In the genomic region with DNA sequence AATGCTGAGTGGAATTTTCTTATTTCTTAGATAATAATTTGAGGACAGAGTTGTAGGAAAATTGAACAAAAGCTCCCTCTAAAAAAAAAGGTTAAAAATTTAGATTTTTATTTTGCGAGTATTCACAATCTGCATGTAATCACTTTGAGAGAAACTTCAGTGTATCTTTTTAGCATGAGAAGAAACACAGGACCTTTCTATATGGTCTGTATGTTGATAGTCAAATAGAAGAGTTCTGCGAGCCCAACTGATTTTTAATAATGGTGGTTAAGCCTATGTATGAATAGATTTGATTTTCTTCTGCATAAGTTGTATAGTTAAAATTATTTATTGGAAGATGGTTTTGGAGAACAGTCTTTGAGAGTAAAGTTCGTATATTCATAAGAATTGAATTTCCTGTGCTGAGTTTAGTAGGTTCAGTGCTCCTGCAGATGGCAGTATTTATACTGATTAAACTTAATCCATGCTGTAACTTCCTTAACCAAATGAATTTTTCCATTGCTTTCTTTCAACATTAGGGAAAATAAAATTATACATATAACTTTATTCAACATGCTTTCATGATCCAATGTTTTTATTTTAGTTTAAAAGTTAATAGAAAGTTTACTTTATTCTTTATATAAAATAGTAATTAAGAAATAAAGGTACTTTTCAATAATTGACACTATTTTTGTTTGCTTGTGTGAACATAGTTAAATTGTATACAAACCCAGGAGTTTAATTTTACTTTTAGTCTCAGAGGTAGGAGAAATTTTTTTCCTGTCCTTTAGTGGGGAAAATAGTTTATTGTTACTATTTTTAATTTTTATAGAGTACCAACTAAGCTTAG, we compare ENCODE assay signal across 10 cellular contexts. TPM values are rescaled to one million over a fixed set of nuclear protein-coding genes. Genes with fewer than 3 reads are reported as not detected.
A peak's percentile ranks its signal among the peaks of the same experiment; 100 is the strongest.
DNase-seq lines count a peak whose midpoint lies in the region; ATAC-seq and TF ChIP-seq lines count a peak whose summit lies in the region.
"Had no signal": no experiment of that assay in that cellular context is flagged by ENCODE, and none has a peak within 500 bp of the region (broad histone marks: within the 10 kb centered on the region; RNA-seq: fewer than 3 reads in every experiment).

No MANE protein-coding gene starts in this region.

- intact Hi-C loops in Right ventricle myocardium superior (cut with DNase I) (no loop called here), upper lobe of right lung (cut with DNase I) (no loop called here)

- H3K27ac ChIP-seq in cardiac muscle cell (peak overlapping the region; percentile 6), upper lobe of right lung (no peak overlapping the region)

- TF ChIP-seq CTCF in cardiac muscle cell (IDR thresholded peaks at IDR 0.05; ENCODE audit: low read depth, low read length), result peak; percentile 57
- peak; percentile 52 for TF ChIP-seq CTCF in foreskin fibroblast (IDR thresholded peaks at IDR 0.05; ENCODE audit: low read depth, low read length)
- TF ChIP-seq CTCF in upper lobe of right lung (IDR thresholded peaks at IDR 0.05), result peak; percentile 33

- H3K9me3 Mint-ChIP-seq in stimulated activated memory B cell treated with anti-CD40 and anti-IgM and Interleukin-4, amounts not matched to agents 10 μg/mL and 1 μg/mL and 100 μg/mL, for 72 hours, result no peaks in the 10 kb centered on the region

- peaks cover 56% of the 10 kb centered on the region for H3K36me3 ChIP-seq in cardiac muscle cell
- peaks cover 76% of the 10 kb centered on the region for H3K36me3 ChIP-seq in upper lobe of right lung

- H3K27me3 ChIP-seq in cardiac muscle cell, result no peaks in the 10 kb centered on the region
- no peaks in the 10 kb centered on the region for H3K27me3 ChIP-seq in upper lobe of right lung

- H3K4me3 Mint-ChIP-seq in stimulated activated memory B cell treated with anti-CD40 and anti-IgM and Interleukin-4, amounts not matched to agents 10 μg/mL and 1 μg/mL and 100 μg/mL, for 72 hours, result no peak overlapping the region

- H3K36me3 Mint-ChIP-seq in stimulated activated memory B cell treated with anti-CD40 and anti-IgM and Interleukin-4, amounts not matched to agents 10 μg/mL and 1 μg/mL and 100 μg/mL, for 72 hours, result peaks cover 60% of the 10 kb centered on the region

- no peak overlapping the region for H3K27ac Mint-ChIP-seq in stimulated activated memory B cell treated with anti-CD40 and anti-IgM and Interleukin-4, amounts not matched to agents 10 μg/mL and 1 μg/mL and 100 μg/mL, for 72 hours

- DNase-seq in cardiac muscle cell (ENCODE audit: low read depth in 1 of 2, low spot score in 1 of 2) (peak; percentile 12 to 39), Right ventricle myocardium superior (no peak), foreskin fibroblast (peak in 1 of 2 donors; percentile 43), upper lobe of right lung (no peak), EL (no peak)
- DNase-seq: activated T-cell treated with anti-CD3 and anti-CD28 coated beads, Interleukin-2, amount 50 U/mL, for 48 hours; NCI-H1436 treated with DMSO at 0.1 percent for 48 hours had no signal

- H3K4me1 ChIP-seq in cardiac muscle cell (ENCODE audit: low read depth) (no peaks in the 10 kb centered on the region), upper lobe of right lung (no peaks in the 10 kb centered on the region)

- ATAC-seq in Right ventricle myocardium superior (ENCODE audit: poor library complexity), result no peak
- peak; percentile 87 for ATAC-seq in SK-N-SH treated with all-trans-retinoic acid at 6 μM for 48 hours
- ATAC-seq in upper lobe of right lung, result no peak
- no peak for ATAC-seq in GM18519 (IDR thresholded peaks at IDR 0.05; ENCODE audit: low FRiP score, unreplicated experiment)
- ATAC-seq in stimulated activated memory B cell treated with anti-CD40 and anti-IgM and Interleukin-4, amounts not matched to agents 10 μg/mL and 1 μg/mL and 100 μg/mL, for 72 hours, result no peak

- no peak overlapping the region for H3K4me3 ChIP-seq in cardiac muscle cell
- no peak overlapping the region for H3K4me3 ChIP-seq in foreskin fibroblast (ENCODE audit: low read depth in 1 of 2, low read length in 2 of 2)
- no peak overlapping the region for H3K4me3 ChIP-seq in upper lobe of right lung

- H3K4me1 Mint-ChIP-seq in stimulated activated memory B cell treated with anti-CD40 and anti-IgM and Interleukin-4, amounts not matched to agents 10 μg/mL and 1 μg/mL and 100 μg/mL, for 72 hours, result peaks cover 22% of the 10 kb centered on the region

- H3K9me3 ChIP-seq in cardiac muscle cell (ENCODE audit: low read depth), result no peaks in the 10 kb centered on the region
- no peaks in the 10 kb centered on the region for H3K9me3 ChIP-seq in upper lobe of right lung

- no peaks in the 10 kb centered on the region for H3K27me3 Mint-ChIP-seq in stimulated activated memory B cell treated with anti-CD40 and anti-IgM and Interleukin-4, amounts not matched to agents 10 μg/mL and 1 μg/mL and 100 μg/mL, for 72 hours

TF ChIP-seq in SK-N-SH treated with all-trans-retinoic acid at 6 μM for 48 hours, 23 proteins besides CTCF, POLR2A, EP300 and RAD21 (continues in another document):
- TF ChIP-seq ZNF8 (CRISPR knock-in tag; IDR thresholded peaks at IDR 0.05) (no peak), SNAI2 (CRISPR knock-in tag; IDR thresholded peaks at IDR 0.05) (no peak), ZFP3 (CRISPR knock-in tag; IDR thresholded peaks at IDR 0.05) (no peak), ARNTL (CRISPR knock-in tag; IDR thresholded peaks at IDR 0.05; ENCODE audit: borderline replicate concordance, low read depth) (no peak), ESRRG (CRISPR knock-in tag; IDR thresholded peaks at IDR 0.05) (no peak), BACH2 (CRISPR knock-in tag; IDR thresholded peaks at IDR 0.05; ENCODE audit: borderline replicate concordance) (no peak), PPARA (CRISPR knock-in tag; IDR thresholded peaks at IDR 0.05; ENCODE audit: borderline replicate concordance) (no peak), ZNF70 (CRISPR knock-in tag; IDR thresholded peaks at IDR 0.05) (no peak)
- TF ChIP-seq, protein P1, sequence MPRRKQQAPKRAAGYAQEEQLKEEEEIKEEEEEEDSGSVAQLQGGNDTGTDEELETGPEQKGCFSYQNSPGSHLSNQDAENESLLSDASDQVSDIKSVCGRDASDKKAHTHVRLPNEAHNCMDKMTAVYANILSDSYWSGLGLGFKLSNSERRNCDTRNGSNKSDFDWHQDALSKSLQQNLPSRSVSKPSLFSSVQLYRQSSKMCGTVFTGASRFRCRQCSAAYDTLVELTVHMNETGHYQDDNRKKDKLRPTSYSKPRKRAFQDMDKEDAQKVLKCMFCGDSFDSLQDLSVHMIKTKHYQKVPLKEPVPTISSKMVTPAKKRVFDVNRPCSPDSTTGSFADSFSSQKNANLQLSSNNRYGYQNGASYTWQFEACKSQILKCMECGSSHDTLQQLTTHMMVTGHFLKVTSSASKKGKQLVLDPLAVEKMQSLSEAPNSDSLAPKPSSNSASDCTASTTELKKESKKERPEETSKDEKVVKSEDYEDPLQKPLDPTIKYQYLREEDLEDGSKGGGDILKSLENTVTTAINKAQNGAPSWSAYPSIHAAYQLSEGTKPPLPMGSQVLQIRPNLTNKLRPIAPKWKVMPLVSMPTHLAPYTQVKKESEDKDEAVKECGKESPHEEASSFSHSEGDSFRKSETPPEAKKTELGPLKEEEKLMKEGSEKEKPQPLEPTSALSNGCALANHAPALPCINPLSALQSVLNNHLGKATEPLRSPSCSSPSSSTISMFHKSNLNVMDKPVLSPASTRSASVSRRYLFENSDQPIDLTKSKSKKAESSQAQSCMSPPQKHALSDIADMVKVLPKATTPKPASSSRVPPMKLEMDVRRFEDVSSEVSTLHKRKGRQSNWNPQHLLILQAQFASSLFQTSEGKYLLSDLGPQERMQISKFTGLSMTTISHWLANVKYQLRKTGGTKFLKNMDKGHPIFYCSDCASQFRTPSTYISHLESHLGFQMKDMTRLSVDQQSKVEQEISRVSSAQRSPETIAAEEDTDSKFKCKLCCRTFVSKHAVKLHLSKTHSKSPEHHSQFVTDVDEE (CRISPR knock-in tag; IDR thresholded peaks at IDR 0.05), result no peak
- TF ChIP-seq, protein P2, sequence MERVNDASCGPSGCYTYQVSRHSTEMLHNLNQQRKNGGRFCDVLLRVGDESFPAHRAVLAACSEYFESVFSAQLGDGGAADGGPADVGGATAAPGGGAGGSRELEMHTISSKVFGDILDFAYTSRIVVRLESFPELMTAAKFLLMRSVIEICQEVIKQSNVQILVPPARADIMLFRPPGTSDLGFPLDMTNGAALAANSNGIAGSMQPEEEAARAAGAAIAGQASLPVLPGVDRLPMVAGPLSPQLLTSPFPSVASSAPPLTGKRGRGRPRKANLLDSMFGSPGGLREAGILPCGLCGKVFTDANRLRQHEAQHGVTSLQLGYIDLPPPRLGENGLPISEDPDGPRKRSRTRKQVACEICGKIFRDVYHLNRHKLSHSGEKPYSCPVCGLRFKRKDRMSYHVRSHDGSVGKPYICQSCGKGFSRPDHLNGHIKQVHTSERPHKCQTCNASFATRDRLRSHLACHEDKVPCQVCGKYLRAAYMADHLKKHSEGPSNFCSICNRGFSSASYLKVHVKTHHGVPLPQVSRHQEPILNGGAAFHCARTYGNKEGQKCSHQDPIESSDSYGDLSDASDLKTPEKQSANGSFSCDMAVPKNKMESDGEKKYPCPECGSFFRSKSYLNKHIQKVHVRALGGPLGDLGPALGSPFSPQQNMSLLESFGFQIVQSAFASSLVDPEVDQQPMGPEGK (CRISPR knock-in tag; IDR thresholded peaks at IDR 0.05; ENCODE audit: borderline replicate concordance), result no peak
- TF ChIP-seq, protein P3, sequence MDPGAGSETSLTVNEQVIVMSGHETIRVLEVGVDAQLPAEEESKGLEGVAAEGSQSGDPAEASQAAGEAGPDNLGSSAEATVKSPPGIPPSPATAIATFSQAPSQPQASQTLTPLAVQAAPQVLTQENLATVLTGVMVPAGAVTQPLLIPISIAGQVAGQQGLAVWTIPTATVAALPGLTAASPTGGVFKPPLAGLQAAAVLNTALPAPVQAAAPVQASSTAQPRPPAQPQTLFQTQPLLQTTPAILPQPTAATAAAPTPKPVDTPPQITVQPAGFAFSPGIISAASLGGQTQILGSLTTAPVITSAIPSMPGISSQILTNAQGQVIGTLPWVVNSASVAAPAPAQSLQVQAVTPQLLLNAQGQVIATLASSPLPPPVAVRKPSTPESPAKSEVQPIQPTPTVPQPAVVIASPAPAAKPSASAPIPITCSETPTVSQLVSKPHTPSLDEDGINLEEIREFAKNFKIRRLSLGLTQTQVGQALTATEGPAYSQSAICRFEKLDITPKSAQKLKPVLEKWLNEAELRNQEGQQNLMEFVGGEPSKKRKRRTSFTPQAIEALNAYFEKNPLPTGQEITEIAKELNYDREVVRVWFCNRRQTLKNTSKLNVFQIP (CRISPR knock-in tag; IDR thresholded peaks at IDR 0.05; ENCODE audit: borderline replicate concordance, low read depth), result no peak

RNA-seq across cellular contexts. Expression of a gene that starts 19.6 kb away (rescaled TPM):
- total RNA-seq in cardiac muscle cell, result 48.0 and 122 TPM in 2 replicates
- 80.8 and 118 TPM in 2 replicates for polyA plus RNA-seq in cardiac muscle cell
- 20.8 TPM for total RNA-seq in Right ventricle myocardium superior
- 46.3 TPM for total RNA-seq in upper lobe of right lung

RNA-seq across cellular contexts. Expression of a gene that starts 49.3 kb away (rescaled TPM):
- total RNA-seq in cardiac muscle cell (not detected in 2 replicates), Right ventricle myocardium superior (not detected), upper lobe of right lung (not detected)
- not detected in 2 replicates for polyA plus RNA-seq in cardiac muscle cell

Comparison
In these comparisons a context has a peak if more than half of its experiments do, and no peak if none do; other contexts are left out.
1. DNase-seq: peak in cardiac muscle cell (2 of 2); none in Right ventricle myocardium superior (single experiment), upper lobe of right lung (single experiment) and EL (single experiment).
2. Peak in every context shown above with its lines, with median percentiles within 50 percentile points of each other: CTCF ChIP-seq.